In genomic region chr5:96934695-96935555, GRCh38 we compare ENCODE assay signal across 1 cellular context.
TF ChIP-seq lines count a peak whose summit lies in the region.

No MANE protein-coding gene starts in this region.

TF ChIP-seq in K562, 482 proteins besides CTCF, POLR2A, EP300 and RAD21 (continued from another document and continues in another):
- TF ChIP-seq CREB1 (IDR thresholded peaks at IDR 0.05) (no peak; the same call in 1 of the 2 replicates), CREB1 (CRISPR knock-in tag; IDR thresholded peaks at IDR 0.05) (peak; percentile 32; the same call in 1 of the 2 replicates), SAFB2 (IDR thresholded peaks at IDR 0.05; ENCODE audit: borderline replicate concordance, low read depth, low read length, severe bottlenecking) (no peak), RBM39 (optimal IDR thresholded peaks at IDR 0.05; ENCODE audit: low read depth, low read length) (no peak), MAFK (IDR thresholded peaks at IDR 0.05; ENCODE audit: low read length) (no peak), SRSF3 (IDR thresholded peaks at IDR 0.05; ENCODE audit: insufficient read depth, low read length) (no peak), MLLT1 (IDR thresholded peaks at IDR 0.05) (peak in 1 of 2 experiments; percentile 48; a peak in 1 of 4 replicates), RFX1 (IDR thresholded peaks at IDR 0.05) (no peak), ZNF175 (CRISPR knock-in tag; IDR thresholded peaks at IDR 0.05; ENCODE audit: low read depth) (peak; percentile 60; the same call in 1 of the 2 replicates), ARID4B (CRISPR knock-in tag; IDR thresholded peaks at IDR 0.05) (peak; percentile 28; the same call in 1 of the 2 replicates), KDM2B (CRISPR knock-in tag; IDR thresholded peaks at IDR 0.05) (peak; percentile 12; the same call in 1 of the 2 replicates), SMAD4 (CRISPR knock-in tag; conservative IDR thresholded peaks at IDR 0.05) (peak; percentile 90), ZC3H4 (CRISPR knock-in tag; IDR thresholded peaks at IDR 0.05; ENCODE audit: borderline replicate concordance) (peak; percentile 28; the same call in 1 of the 2 replicates), ZNF263 (CRISPR knock-in tag; IDR thresholded peaks at IDR 0.05; ENCODE audit: borderline replicate concordance) (no peak; the same call in 1 of the 2 replicates), ZNF324 (CRISPR knock-in tag; IDR thresholded peaks at IDR 0.05) (no peak), ZNF583 (CRISPR knock-in tag; IDR thresholded peaks at IDR 0.05) (peak; percentile 19; the same call in 1 of the 2 replicates), RBM17 (IDR thresholded peaks at IDR 0.05; ENCODE audit: borderline replicate concordance, low read depth, low read length) (no peak), PCBP1 (IDR thresholded peaks at IDR 0.05; ENCODE audit: low read depth, low read length, poor library complexity, severe bottlenecking) (peak; percentile 83), ZNF12 (CRISPR knock-in tag; IDR thresholded peaks at IDR 0.05) (no peak), CEBPZ (IDR thresholded peaks at IDR 0.05; ENCODE audit: borderline replicate concordance, low read depth, low read length) (no peak), POLR2AphosphoS2 (IDR thresholded peaks at IDR 0.05; ENCODE audit: low read length) (no peak), U2AF2 (optimal IDR thresholded peaks at IDR 0.05; ENCODE audit: low read depth, low read length) (no peak), CLOCK (CRISPR knock-in tag; IDR thresholded peaks at IDR 0.05; ENCODE audit: borderline replicate concordance) (no peak), ZNF592 (IDR thresholded peaks at IDR 0.05) (0 out of 2 replicates have a peak, but pooled peaks have one; percentile 56), PHF8 (IDR thresholded peaks at IDR 0.05; ENCODE audit: borderline replicate concordance, low read length) (peak; percentile 77), GABPB1 (CRISPR knock-in tag; IDR thresholded peaks at IDR 0.05) (peak; percentile 78), ZBTB1 (CRISPR knock-in tag; IDR thresholded peaks at IDR 0.05; ENCODE audit: borderline replicate concordance, low read depth) (peak; percentile 90), ZBTB11 (CRISPR knock-in tag; IDR thresholded peaks at IDR 0.05) (peak in 1 of 3 experiments; percentile 62; a peak in 3 of 6 replicates), HOMEZ (CRISPR knock-in tag; IDR thresholded peaks at IDR 0.05) (no peak), WHSC1 (IDR thresholded peaks at IDR 0.05; ENCODE audit: low read length) (no peak), PML (IDR thresholded peaks at IDR 0.05; ENCODE audit: low read length) (no peak; the same call in 1 of the 2 replicates), GABPB2 (CRISPR knock-in tag; conservative IDR thresholded peaks at IDR 0.05) (no peak), RUNX1 (IDR thresholded peaks at IDR 0.05; ENCODE audit: low read depth) (no peak), ZNF24 (IDR thresholded peaks at IDR 0.05) (0 out of 2 replicates have a peak, but pooled peaks have one; percentile 6), E2F4 (CRISPR knock-in tag; IDR thresholded peaks at IDR 0.05; ENCODE audit: low read depth) (no peak)
